Comparison of ENCODE assay signal across 8 cellular contexts in the genomic region with DNA sequence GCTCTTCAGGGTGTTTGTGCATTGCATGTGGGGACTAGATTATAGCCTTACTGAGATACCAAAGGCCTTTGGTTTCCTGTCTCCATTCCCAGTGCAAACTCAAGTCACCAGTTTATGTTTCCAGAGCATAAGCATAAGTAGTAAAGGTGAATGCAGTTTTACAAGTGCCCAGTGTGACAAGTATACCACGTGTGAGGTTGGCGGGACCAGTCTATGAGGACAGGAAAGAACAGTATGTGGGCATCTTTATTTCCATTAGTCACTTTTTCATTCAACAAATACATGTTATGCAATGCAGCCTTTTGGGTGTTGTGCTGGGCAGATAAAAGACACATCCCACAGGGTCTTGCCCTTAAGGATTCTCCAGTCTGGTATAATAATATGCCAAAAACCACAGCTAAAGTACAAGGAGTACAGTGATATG.
DNase-seq lines count a peak whose midpoint lies in the region; ATAC-seq, FAIRE-seq and TF ChIP-seq lines count a peak whose summit lies in the region.

No MANE protein-coding gene starts in this region.

- H3K4me1 ChIP-seq in A549 (peaks cover 65% of the 10 kb centered on the region), OCI-LY7 (ENCODE audit: insufficient read depth, low read length, poor library complexity, severe bottlenecking) (peaks cover 84% of the 10 kb centered on the region)

- BruUV-seq in OCI-LY7 (replicated peaks; lab: Mats Ljungman, UMichigan), result no TSS peak

- no peaks in the 10 kb centered on the region for H4K20me1 ChIP-seq in OCI-LY7 (ENCODE audit: insufficient read depth, low read length)

- peak overlapping the region; percentile 90 to 92 for H3K27ac Mint-ChIP-seq in natural killer cell treated with Interleukin-12 subunit alpha and Interleukin-12 subunit beta and Interleukin-15 and Interleukin-18, amount 100 ng/mL, for 72 hours

- TF ChIP-seq CTCF in A549 (IDR thresholded peaks at IDR 0.05), result no peak
- no peak for TF ChIP-seq CTCF in OCI-LY7 (conservative IDR thresholded peaks at IDR 0.05; ENCODE audit: low read length)
- TF ChIP-seq CTCF in cardiac fibroblast (IDR thresholded peaks at IDR 0.05; ENCODE audit: low read depth, low read length), result no peak

- CTCF ChIA-PET in A549 (lab: Yijun Ruan, JAX), result interaction anchor here (0.5 to 5.5 kb wide), 5 partner anchors 9 to 197 kb away, joined by 3 to 62 read pairs (median 16); no protein-coding TSS in a partner anchor
- CTCF ChIA-PET in OCI-LY7 (lab: Charles Lee; ENCODE audit: unreplicated experiment), result interaction anchor here (0.7 to 0.9 kb wide), 2 partner anchors 55 to 151 kb away, joined by 3 read pairs; no protein-coding TSS in a partner anchor

- H3K4me2 ChIP-seq in A549 (peak overlapping the region; percentile 86; the same call in 2 of the 3 replicates), OCI-LY7 (ENCODE audit: low read length) (peak overlapping the region; percentile 85)

- H3K9me2 ChIP-seq in OCI-LY7 (ENCODE audit: insufficient read depth, low read length), result no peaks in the 10 kb centered on the region

- no peak for DNase-seq in A549 (ENCODE audit: low read depth in 1 of 2, low spot score in 1 of 2)
- peak; percentile 44 for DNase-seq in OCI-LY7 (ENCODE audit: low spot score)
- DNase-seq in cardiac fibroblast (ENCODE audit: low read depth in 2 of 2), result peak; percentile 62
- DNase-seq in natural killer cell treated with Interleukin-12 subunit alpha and Interleukin-12 subunit beta and Interleukin-15 and Interleukin-18, amount 100 ng/mL, for 72 hours (ENCODE audit: low spot score), result peak; percentile 72
- DNase-seq in urothelium cell line (ENCODE audit: low spot score), result no peak
- DNase-seq in NCI-H748 (lab: John Stamatoyannopoulos, UW; ENCODE audit: unreplicated experiment), result no peak
- DNase-seq in NCI-H82 (lab: John Stamatoyannopoulos, UW), result no peak

- TF ChIP-seq RAD21 in A549 (conservative IDR thresholded peaks at IDR 0.05 in 1 of 2, IDR thresholded peaks at IDR 0.05 in 1 of 2), result no peak

- no peaks in the 10 kb centered on the region for H3K9me3 Mint-ChIP-seq in natural killer cell treated with Interleukin-12 subunit alpha and Interleukin-12 subunit beta and Interleukin-15 and Interleukin-18, amount 100 ng/mL, for 72 hours

- intact Hi-C loops in OCI-LY7 (cut with micrococcal nuclease; ENCODE audit: unreplicated experiment), result loop anchor here (1.0 to 10.0 kb wide), 5 partner anchors 35 to 1219 kb away; no protein-coding TSS in a partner anchor

- H3K4me3 Mint-ChIP-seq in natural killer cell treated with Interleukin-12 subunit alpha and Interleukin-12 subunit beta and Interleukin-15 and Interleukin-18, amount 100 ng/mL, for 72 hours, result peak overlapping the region; percentile 81

- TF ChIP-seq POLR2A in A549 (IDR thresholded peaks at IDR 0.05; ENCODE audit: low read length), result no peak

- H3K4me1 Mint-ChIP-seq in natural killer cell treated with Interleukin-12 subunit alpha and Interleukin-12 subunit beta and Interleukin-15 and Interleukin-18, amount 100 ng/mL, for 72 hours (ENCODE audit: low read depth in 2 of 2), result peaks cover 79 to 84% of the 10 kb centered on the region in 2 donors

- WGBS in A549 (ENCODE audit: missing lambda C conversion rate), result 81% methylated on average over 2 of the region's 2 CpGs

- POLR2A ChIA-PET in A549 (lab: Yijun Ruan, JAX) (no interaction called here), OCI-LY7 (lab: Charles Lee) (interaction anchor here (0.6 to 15.5 kb wide), 23 partner anchors 9 to 195 kb away, joined by 3 to 277 read pairs (median 8); partner anchors contain the start of gene ARID5B)

- peaks cover 12% of the 10 kb centered on the region for H3K36me3 Mint-ChIP-seq in natural killer cell treated with Interleukin-12 subunit alpha and Interleukin-12 subunit beta and Interleukin-15 and Interleukin-18, amount 100 ng/mL, for 72 hours

- peak overlapping the region; percentile 27; the same call in 1 of the 2 replicates for H2AFZ ChIP-seq in OCI-LY7 (ENCODE audit: low read length)

- H3K9me3 ChIP-seq in A549 (no peaks in the 10 kb centered on the region), OCI-LY7 (ENCODE audit: low read length) (no peaks in the 10 kb centered on the region)

- H3K27me3 Mint-ChIP-seq in natural killer cell treated with Interleukin-12 subunit alpha and Interleukin-12 subunit beta and Interleukin-15 and Interleukin-18, amount 100 ng/mL, for 72 hours, result no peaks in the 10 kb centered on the region

- no peak for TF ChIP-seq EP300 in A549 (IDR thresholded peaks at IDR 0.05)

- ATAC-seq in A549 (no peak), HG03139 (IDR thresholded peaks at IDR 0.05; ENCODE audit: unreplicated experiment) (no peak)
- peak; percentile 63 to 70 for ATAC-seq in natural killer cell treated with Interleukin-12 subunit alpha and Interleukin-12 subunit beta and Interleukin-15 and Interleukin-18, amount 100 ng/mL, for 72 hours

- H3K27ac ChIP-seq in A549, result peak overlapping the region; percentile 63 to 74; a peak in 5 of 6 replicates
- peak overlapping the region; percentile 76 for H3K27ac ChIP-seq in OCI-LY7 (ENCODE audit: low read depth, low read length, poor library complexity, severe bottlenecking)

- H3K4me3 ChIP-seq in A549 (no peak overlapping the region), OCI-LY7 (ENCODE audit: low read depth, low read length, poor library complexity, severe bottlenecking) (peak overlapping the region; percentile 61), cardiac fibroblast (replicated peaks in 1 of 2; ENCODE audit: low read depth in 2 of 2, low read length in 2 of 2) (no peak overlapping the region)

- FAIRE-seq in A549 (lab: Jason Lieb, UNC), result no peak
- FAIRE-seq in urothelium cell line (lab: Jason Lieb, UNC), result no peak

- H3K36me3 ChIP-seq in OCI-LY7 (ENCODE audit: insufficient read depth, low read length), result peaks cover 29% of the 10 kb centered on the region

- H3K79me2 ChIP-seq in OCI-LY7 (ENCODE audit: insufficient read depth, low read depth, low read length), result peaks cover 57% of the 10 kb centered on the region; the same call in 1 of the 2 replicates

TF ChIP-seq in A549, 52 proteins besides CTCF, POLR2A, EP300 and RAD21:
- TF ChIP-seq HOXB5 (CRISPR knock-in tag; IDR thresholded peaks at IDR 0.05) (no peak), POLR2AphosphoS2 (conservative IDR thresholded peaks at IDR 0.05; ENCODE audit: low read length) (no peak), FOXS1 (CRISPR knock-in tag; IDR thresholded peaks at IDR 0.05) (no peak), RARB (CRISPR knock-in tag; IDR thresholded peaks at IDR 0.05) (no peak), GATA3 (IDR thresholded peaks at IDR 0.05; ENCODE audit: borderline replicate concordance) (no peak), MYC (IDR thresholded peaks at IDR 0.05; ENCODE audit: borderline replicate concordance, low read length) (no peak), HEYL (CRISPR knock-in tag; IDR thresholded peaks at IDR 0.05) (no peak), ZNF302 (CRISPR knock-in tag; IDR thresholded peaks at IDR 0.05) (no peak), RNF2 (IDR thresholded peaks at IDR 0.05; ENCODE audit: borderline replicate concordance, low read depth) (no peak), NR3C1 (IDR thresholded peaks at IDR 0.05) (no peak), CBX2 (IDR thresholded peaks at IDR 0.05; ENCODE audit: borderline replicate concordance, low read depth) (no peak), HDAC2 (IDR thresholded peaks at IDR 0.05) (no peak), BCL3 (IDR thresholded peaks at IDR 0.05) (no peak), KDM5A (IDR thresholded peaks at IDR 0.05) (no peak), SREBF2 (IDR thresholded peaks at IDR 0.05) (no peak)
- TF ChIP-seq, protein P1, sequence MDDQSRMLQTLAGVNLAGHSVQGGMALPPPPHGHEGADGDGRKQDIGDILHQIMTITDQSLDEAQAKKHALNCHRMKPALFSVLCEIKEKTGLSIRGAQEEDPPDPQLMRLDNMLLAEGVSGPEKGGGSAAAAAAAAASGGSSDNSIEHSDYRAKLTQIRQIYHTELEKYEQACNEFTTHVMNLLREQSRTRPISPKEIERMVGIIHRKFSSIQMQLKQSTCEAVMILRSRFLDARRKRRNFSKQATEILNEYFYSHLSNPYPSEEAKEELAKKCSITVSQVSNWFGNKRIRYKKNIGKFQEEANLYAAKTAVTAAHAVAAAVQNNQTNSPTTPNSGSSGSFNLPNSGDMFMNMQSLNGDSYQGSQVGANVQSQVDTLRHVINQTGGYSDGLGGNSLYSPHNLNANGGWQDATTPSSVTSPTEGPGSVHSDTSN (IDR thresholded peaks at IDR 0.05), result no peak
- TF ChIP-seq, protein P2, sequence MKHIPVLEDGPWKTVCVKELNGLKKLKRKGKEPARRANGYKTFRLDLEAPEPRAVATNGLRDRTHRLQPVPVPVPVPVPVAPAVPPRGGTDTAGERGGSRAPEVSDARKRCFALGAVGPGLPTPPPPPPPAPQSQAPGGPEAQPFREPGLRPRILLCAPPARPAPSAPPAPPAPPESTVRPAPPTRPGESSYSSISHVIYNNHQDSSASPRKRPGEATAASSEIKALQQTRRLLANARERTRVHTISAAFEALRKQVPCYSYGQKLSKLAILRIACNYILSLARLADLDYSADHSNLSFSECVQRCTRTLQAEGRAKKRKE (CRISPR knock-in tag; IDR thresholded peaks at IDR 0.05; ENCODE audit: low read depth), result no peak

Comparison
In these comparisons a context has a peak if more than half of its experiments do, and no peak if none do; other contexts are left out.
1. ATAC-seq: peak in natural killer cell treated with Interleukin-12 subunit alpha and Interleukin-12 subunit beta and Interleukin-15 and Interleukin-18, amount 100 ng/mL, for 72 hours (2 of 2); none in A549 (0 of 2) and HG03139 (single experiment).
2. DNase-seq: peak in OCI-LY7 (single experiment), cardiac fibroblast (2 of 2) and natural killer cell treated with Interleukin-12 subunit alpha and Interleukin-12 subunit beta and Interleukin-15 and Interleukin-18, amount 100 ng/mL, for 72 hours (single experiment); none in A549 (0 of 2), urothelium cell line (single experiment), NCI-H748 (single experiment) and NCI-H82 (single experiment).